In genomic region chr3:157872902-157873301, GRCh38 we compare ENCODE assay signal across 13 cellular contexts.
"Had no signal": no experiment of that assay in that cellular context is flagged by ENCODE, and none has a peak within 500 bp of the region (broad histone marks: within the 10 kb centered on the region; RNA-seq: fewer than 3 reads in every experiment).

No MANE protein-coding gene starts in this region.

- H3K36me3 ChIP-seq: lower lobe of right lung had no signal

- ATAC-seq: activated T-helper 17 cell treated with anti-CD3 and anti-CD28 coated beads, Interleukin-2, amount 50 U/mL, for 72 hours; lower lobe of right lung; naive thymus-derived CD8-positive, alpha-beta T cell had no signal

- H3K9me3 ChIP-seq: lower lobe of right lung had no signal

- H3K4me1 ChIP-seq: lower lobe of right lung had no signal

- H3K4me3 ChIP-seq: coronary artery, lower lobe of right lung had no signal

- H3K27ac ChIP-seq: coronary artery, lower lobe of right lung had no signal

- DNase-seq: activated B cell treated with CpG ODN at 0.5 μM for 24 hours; activated CD4-positive, alpha-beta T cell treated with anti-CD3 and anti-CD28 coated beads, Interleukin-2, amount 10 ng/mL, durations not matched to agents 7 days and 5 days; activated naive CD4-positive, alpha-beta T cell treated with anti-CD3 and anti-CD28 coated beads for 36 hours; activated T-cell treated with anti-CD3 and anti-CD28 coated beads for 4 hours; effector CD4-positive, alpha-beta T cell; hippocampal formation; lower lobe of right lung; naive thymus-derived CD8-positive, alpha-beta T cell; stimulated activated CD4-positive, alpha-beta T cell treated with anti-CD3 and anti-CD28 coated beads, Interleukin-2, amount 100 ng/mL, for 48 hours; stimulated activated naive CD4-positive, alpha-beta T cell treated with Interleukin-2 at 50 U/mL for 16 hours; trophoblast cell had no signal
